17 cellular contexts compared by ENCODE assay signal in the genomic region with DNA sequence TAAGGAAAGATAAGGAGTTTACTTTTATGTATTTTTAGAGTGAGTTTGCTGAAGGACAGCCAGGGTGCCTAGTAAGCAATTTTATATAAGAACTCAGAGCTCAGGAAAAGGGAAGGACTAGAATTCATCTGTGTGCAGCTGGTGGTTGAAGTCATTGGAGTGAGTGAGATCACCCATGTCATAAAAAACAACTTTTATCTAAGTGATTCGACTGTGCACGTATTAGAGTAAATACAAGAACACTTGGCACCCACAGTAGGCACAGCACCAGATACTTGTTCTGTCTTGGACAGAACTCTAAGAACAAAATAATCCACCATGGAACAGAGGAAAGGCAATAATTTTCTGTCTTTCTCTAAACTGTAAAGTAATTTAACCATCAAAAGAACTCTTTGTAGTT. TPM values are rescaled to one million over a fixed set of nuclear protein-coding genes. Genes with fewer than 3 reads are reported as not detected.
DNase-seq lines count a peak whose midpoint lies in the region; ATAC-seq, FAIRE-seq and TF ChIP-seq lines count a peak whose summit lies in the region.
"Had no signal": no experiment of that assay in that cellular context is flagged by ENCODE, and none has a peak within 500 bp of the region (broad histone marks: within the 10 kb centered on the region; RNA-seq: fewer than 3 reads in every experiment).

No MANE protein-coding gene starts in this region.

- H3K27me3 ChIP-seq in astrocyte (ENCODE audit: insufficient read depth, low read length): no peaks in the 10 kb centered on the region
- no peaks in the 10 kb centered on the region for H3K27me3 ChIP-seq in heart left ventricle
- no peaks in the 10 kb centered on the region for H3K27me3 ChIP-seq in psoas muscle (ENCODE audit: insufficient read depth in 3 of 3, low read length in 2 of 3)
- H3K27me3 ChIP-seq: body of pancreas, pancreas had no signal

- ATAC-seq in heart left ventricle (peak; percentile 90 to 94 (median 91)), psoas muscle (peak in 3 of 4 donors; percentile 47 to 79 (median 58)), HG02870 (IDR thresholded peaks at IDR 0.05; ENCODE audit: unreplicated experiment) (no peak), T-helper 17 cell (no peak)
- ATAC-seq: body of pancreas, Panc1 had no signal

- H3K4me3 ChIP-seq in astrocyte (ENCODE audit: insufficient read depth, low read depth, low read length) (no peak overlapping the region), heart left ventricle (no peak overlapping the region), psoas muscle (no peak overlapping the region)
- H3K4me3 ChIP-seq: body of pancreas, pancreas had no signal

- DNase-seq in H4 (ENCODE audit: low spot score) (peak; percentile 29), astrocyte (ENCODE audit: low read depth) (peak; percentile 51), heart left ventricle (peak in 4 of 5 donors; percentile 39 to 74 (median 54)), psoas muscle (no peak), type B pancreatic cell (ENCODE audit: extremely low spot score, unreplicated experiment) (no peak), T-helper 17 cell (no peak), HuH-7 (ENCODE audit: low spot score) (no peak)
- DNase-seq: activated CD4-positive, alpha-beta T cell treated with anti-CD3 and anti-CD28 coated beads, Interleukin-2, amount 50 U/mL, for 48 hours; DMS153; endodermal cell; mesendoderm; NCI-H2227 treated with DMSO at 0.1 percent for 48 hours; pancreas had no signal

- H3K4me3 Mint-ChIP-seq in astrocyte (ENCODE audit: unreplicated experiment) (no peak overlapping the region), type B pancreatic cell (no peak overlapping the region), T-helper 17 cell (no peak overlapping the region)
- H3K4me3 Mint-ChIP-seq: endodermal cell had no signal

- no peak overlapping the region for H3K4me2 ChIP-seq in astrocyte (ENCODE audit: low read length)

- H3K9me3 Mint-ChIP-seq in astrocyte (ENCODE audit: unreplicated experiment) (no peaks in the 10 kb centered on the region), type B pancreatic cell (no peaks in the 10 kb centered on the region)
- H3K9me3 Mint-ChIP-seq: activated T-helper 2 cell treated with anti-CD3 and anti-CD28 coated beads, Interferon-gamma antibody, Interleukin-2, Interleukin-4, amounts not matched to agents 10 μg/mL and 5 μg/mL and 100 μg/mL, durations not matched to agents 14 hours and 24 hours and 36 hours; endodermal cell had no signal

- H3K79me2 ChIP-seq in astrocyte (ENCODE audit: insufficient read depth, low read length): no peaks in the 10 kb centered on the region

- H3K27me3 Mint-ChIP-seq in astrocyte (ENCODE audit: low read depth, unreplicated experiment): no peaks in the 10 kb centered on the region
- no peaks in the 10 kb centered on the region for H3K27me3 Mint-ChIP-seq in type B pancreatic cell
- H3K27me3 Mint-ChIP-seq in T-helper 17 cell: peaks cover 17% of the 10 kb centered on the region

- H3K9me3 ChIP-seq in astrocyte (ENCODE audit: insufficient read depth, low read depth, low read length): no peaks in the 10 kb centered on the region
- no peaks in the 10 kb centered on the region for H3K9me3 ChIP-seq in heart left ventricle
- H3K9me3 ChIP-seq in psoas muscle: no peaks in the 10 kb centered on the region
- no peaks in the 10 kb centered on the region for H3K9me3 ChIP-seq in T-helper 17 cell (ENCODE audit: control insufficient read depth, low read length, poor library complexity, severe bottlenecking)
- H3K9me3 ChIP-seq: body of pancreas, pancreas had no signal

- no peak overlapping the region for H3K9ac ChIP-seq in astrocyte (ENCODE audit: low read length)

- H3K4me1 Mint-ChIP-seq in astrocyte (ENCODE audit: low read depth, unreplicated experiment) (peaks cover 24% of the 10 kb centered on the region), type B pancreatic cell (ENCODE audit: unreplicated experiment) (peaks cover 11% of the 10 kb centered on the region), T-helper 17 cell (peaks cover 2% of the 10 kb centered on the region)
- H3K4me1 Mint-ChIP-seq: endodermal cell had no signal

- H4K20me1 ChIP-seq in astrocyte (ENCODE audit: insufficient read depth, low read length): no peaks in the 10 kb centered on the region

- intact Hi-C loops in heart left ventricle (cut with DNase I) (loop anchor here in 1 of 10 donors (5.0 kb wide), 1 partner anchor 37 kb away; no protein-coding TSS in a partner anchor), psoas muscle (cut with DNase I) (no loop called here)

- H3K4me1 ChIP-seq in astrocyte (ENCODE audit: insufficient read depth, low read length): peaks cover 24% of the 10 kb centered on the region
- H3K4me1 ChIP-seq in heart left ventricle: peaks cover 0 to 81% (median 59%) of the 10 kb centered on the region in 12 donors
- H3K4me1 ChIP-seq in psoas muscle: peaks cover 41% of the 10 kb centered on the region
- H3K4me1 ChIP-seq: body of pancreas had no signal

- H3K27ac ChIP-seq in astrocyte (ENCODE audit: low read depth, low read length) (no peak overlapping the region), heart left ventricle (peak overlapping the region; percentile 63 to 94 (median 76)), psoas muscle (peak overlapping the region; percentile 56)
- H3K27ac ChIP-seq: body of pancreas, pancreas had no signal

- H3K36me3 Mint-ChIP-seq in astrocyte (ENCODE audit: low read depth, unreplicated experiment) (no peaks in the 10 kb centered on the region), type B pancreatic cell (no peaks in the 10 kb centered on the region), T-helper 17 cell (ENCODE audit: low read depth) (peaks cover 5% of the 10 kb centered on the region)

- TF ChIP-seq CTCF in astrocyte (IDR thresholded peaks at IDR 0.05; ENCODE audit: insufficient read depth, low read depth, low read length) (no peak), heart left ventricle (IDR thresholded peaks at IDR 0.05) (no peak), psoas muscle (IDR thresholded peaks at IDR 0.05) (no peak), type B pancreatic cell (conservative IDR thresholded peaks at IDR 0.05) (no peak)

- no peak for FAIRE-seq in astrocyte (lab: Jason Lieb, UNC)
- FAIRE-seq: pancreas had no signal

- no peak overlapping the region for H2AFZ ChIP-seq in astrocyte (ENCODE audit: low read depth, low read length)

- H3K27ac Mint-ChIP-seq in astrocyte (ENCODE audit: unreplicated experiment) (no peak overlapping the region), type B pancreatic cell (no peak overlapping the region), T-helper 17 cell (no peak overlapping the region)
- H3K27ac Mint-ChIP-seq: activated T-helper 2 cell treated with anti-CD3 and anti-CD28 coated beads, Interferon-gamma antibody, Interleukin-2, Interleukin-4, amounts not matched to agents 10 μg/mL and 5 μg/mL and 100 μg/mL, durations not matched to agents 14 hours and 24 hours and 36 hours; endodermal cell had no signal

- TF ChIP-seq POLR2A in heart left ventricle (IDR thresholded peaks at IDR 0.05): no peak

- H3K36me3 ChIP-seq in astrocyte (ENCODE audit: insufficient read depth, low read length) (no peaks in the 10 kb centered on the region), heart left ventricle (no peaks in the 10 kb centered on the region), psoas muscle (ENCODE audit: insufficient read depth in 1 of 2, low read depth in 1 of 2) (no peaks in the 10 kb centered on the region)
- H3K36me3 ChIP-seq: pancreas had no signal

- 20 to 31% (median 26%) methylated on average over 2 of the region's 2 CpGs for WGBS in heart left ventricle, 4 donors
- WGBS in psoas muscle, 3 donors: 18 to 30% (median 21%) methylated on average over 2 of the region's 2 CpGs

RNA-seq across cellular contexts. Expression of gene SYNPO2, which starts 31.6 kb away (rescaled TPM):
- 0.45 and 0.95 TPM in 2 replicates for total RNA-seq in H4 (2014; rRNA removed; shearing (Covaris generic))
- total RNA-seq in astrocyte (4.2 and 4.7 TPM in 2 replicates), heart left ventricle (100 to 1,000 TPM; 151 to 290 (median 247) TPM), psoas muscle (1,000 to 10,000 TPM; 1,548 to 2,858 (median 2,312) TPM), type B pancreatic cell (ENCODE audit: low replicate concordance) (20.1 and 22.9 TPM in 2 replicates), T-helper 17 cell (under 1 TPM; 0.37 to 0.72 TPM)
- polyA plus RNA-seq in heart left ventricle (10 to 100 TPM; 31.2 to 72.4 TPM), psoas muscle (100 to 1,000 TPM in 2 of 3 donors, 10 to 100 TPM in 1; 35.7 to 861 (median 475) TPM)

Comparison
In these comparisons a context has a peak if more than half of its experiments do, and no peak if none do; other contexts are left out.
1. DNase-seq: peak in H4 (single experiment), astrocyte (single experiment) and heart left ventricle (4 of 5); none in psoas muscle (0 of 2), type B pancreatic cell (single experiment), T-helper 17 cell (0 of 3) and HuH-7 (single experiment).
2. ATAC-seq: peak in heart left ventricle (4 of 4) and psoas muscle (3 of 4); none in HG02870 (single experiment) and T-helper 17 cell (single experiment).